Comparison of ENCODE assay signal across 27 cellular contexts in the genomic region with DNA sequence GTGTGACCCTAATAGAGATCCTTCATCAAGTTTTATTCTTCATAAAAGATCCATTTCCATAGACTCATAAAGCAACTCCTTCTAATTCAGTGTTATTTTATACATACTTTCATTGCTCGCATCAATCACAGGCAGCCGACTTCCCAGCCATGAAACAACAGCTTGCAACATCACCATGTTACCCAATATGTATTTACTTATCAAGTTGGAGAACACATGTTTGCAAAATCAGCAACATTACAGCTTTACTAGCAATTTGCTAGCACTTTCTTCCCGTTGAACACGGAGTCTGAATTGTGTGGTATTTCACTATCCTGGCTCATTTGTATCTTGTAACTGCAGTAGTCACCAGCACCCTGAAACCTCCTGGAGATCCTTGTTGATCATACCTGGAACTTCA.
DNase-seq lines count a peak whose midpoint lies in the region; ATAC-seq and TF ChIP-seq lines count a peak whose summit lies in the region.
"Had no signal": no experiment of that assay in that cellular context is flagged by ENCODE, and none has a peak within 500 bp of the region (broad histone marks: within the 10 kb centered on the region; RNA-seq: fewer than 3 reads in every experiment).

No MANE protein-coding gene starts in this region.

- no peaks in the 10 kb centered on the region for H3K79me2 ChIP-seq in MM.1S (ENCODE audit: low read length)

- H3K9me3 Mint-ChIP-seq in WTC11, result no peaks in the 10 kb centered on the region
- H3K9me3 Mint-ChIP-seq: brain; naive thymus-derived CD4-positive, alpha-beta T cell; stimulated activated naive B cell treated with anti-CD40 and anti-IgM and Interleukin-4, amounts not matched to agents 10 μg/mL and 1 μg/mL and 100 μg/mL, for 72 hours had no signal

- POLR2A ChIA-PET in WTC11 (lab: Charles Lee), result no interaction called here

- H3K27ac Mint-ChIP-seq in WTC11, result no peak overlapping the region
- H3K27ac Mint-ChIP-seq: activated CD4-positive, alpha-beta memory T cell treated with anti-CD3 and anti-CD28 coated beads, Interleukin-2, amount 10 ng/mL, durations not matched to agents 7 days and 5 days; brain; CD4-positive, CD25-positive, alpha-beta regulatory T cell; naive thymus-derived CD4-positive, alpha-beta T cell; stimulated activated naive B cell treated with anti-CD40 and anti-IgM and Interleukin-4, amounts not matched to agents 10 μg/mL and 1 μg/mL and 100 μg/mL, for 72 hours had no signal

- H2AFZ ChIP-seq in MM.1S (ENCODE audit: low read length), result no peak overlapping the region

- CTCF ChIA-PET in WTC11 (lab: Charles Lee), result interaction anchor here (2.5 kb wide), 1 partner anchor 26 kb away, joined by 7 read pairs; no protein-coding TSS in a partner anchor

- no peaks in the 10 kb centered on the region for H3K9me2 ChIP-seq in MM.1S (replicated peaks; ENCODE audit: insufficient read depth, low read length)

- H3K27me3 Mint-ChIP-seq in WTC11 (ENCODE audit: low read depth), result no peaks in the 10 kb centered on the region; the same call in 1 of the 2 replicates
- H3K27me3 Mint-ChIP-seq: activated CD4-positive, alpha-beta memory T cell treated with anti-CD3 and anti-CD28 coated beads, Interleukin-2, amount 10 ng/mL, durations not matched to agents 7 days and 5 days; CD4-positive, CD25-positive, alpha-beta regulatory T cell had no signal

- no peak overlapping the region for H3K4me3 Mint-ChIP-seq in WTC11
- H3K4me3 Mint-ChIP-seq: activated CD4-positive, alpha-beta memory T cell treated with anti-CD3 and anti-CD28 coated beads, Interleukin-2, amount 10 ng/mL, durations not matched to agents 7 days and 5 days; brain; CD4-positive, CD25-positive, alpha-beta regulatory T cell; naive thymus-derived CD4-positive, alpha-beta T cell; stimulated activated naive B cell treated with anti-CD40 and anti-IgM and Interleukin-4, amounts not matched to agents 10 μg/mL and 1 μg/mL and 100 μg/mL, for 72 hours had no signal

- H3F3A ChIP-seq in MM.1S (ENCODE audit: insufficient read depth, low read length), result no peaks in the 10 kb centered on the region

- H3K9ac ChIP-seq in adipocyte (ENCODE audit: low read length) (no peak overlapping the region), MM.1S (ENCODE audit: low read length) (no peak overlapping the region)

- DNase-seq in Ammon's horn (ENCODE audit: low spot score) (peak; percentile 29), adipocyte (ENCODE audit: low read depth) (peak; percentile 88), fibroblast of villous mesenchyme (ENCODE audit: low read depth) (peak; percentile 88), renal cortical epithelial cell (ENCODE audit: low read depth) (peak; percentile 11), WTC11 (ENCODE audit: low spot score) (no peak), NCI-H2196 (lab: John Stamatoyannopoulos, UW; ENCODE audit: unreplicated experiment) (no peak), MM.1S (no peak)
- DNase-seq in activated CD8-positive, alpha-beta memory T cell treated with anti-CD3 and anti-CD28 coated beads, Interleukin-2, amount 50 U/mL, for 48 hours, result no peak
- DNase-seq: activated CD4-positive, alpha-beta memory T cell treated with anti-CD3 and anti-CD28 coated beads, Interleukin-2, amount 10 ng/mL, durations not matched to agents 7 days and 5 days; activated gamma-delta T cell; activated T-cell treated with anti-CD3 and anti-CD28 coated beads for 4 hours; CD4-positive, CD25-positive, alpha-beta regulatory T cell; effector CD8-positive, alpha-beta T cell; glutamatergic neuron; left cardiac atrium; naive thymus-derived CD4-positive, alpha-beta T cell; NCI-H1436 treated with DMSO at 0.1 percent for 48 hours; NCI-H510A treated with DMSO at 0.1 percent for 48 hours; occipital lobe; retina; spleen; stimulated activated CD4-positive, alpha-beta T cell treated with anti-CD3 and anti-CD28 coated beads, Interleukin-2, amount 100 ng/mL, for 48 hours; stimulated activated naive B cell treated with anti-CD40 and anti-IgM and Interleukin-4, amounts not matched to agents 10 μg/mL and 1 μg/mL and 100 μg/mL, for 72 hours; uterus had no signal

- H3K36me3 Mint-ChIP-seq in WTC11, result no peaks in the 10 kb centered on the region
- H3K36me3 Mint-ChIP-seq: brain; CD4-positive, CD25-positive, alpha-beta regulatory T cell; naive thymus-derived CD4-positive, alpha-beta T cell; stimulated activated naive B cell treated with anti-CD40 and anti-IgM and Interleukin-4, amounts not matched to agents 10 μg/mL and 1 μg/mL and 100 μg/mL, for 72 hours had no signal

- TF ChIP-seq CTCF in fibroblast of villous mesenchyme (IDR thresholded peaks at IDR 0.05; ENCODE audit: insufficient read depth, low read depth, low read length), result no peak
- TF ChIP-seq CTCF in WTC11 (IDR thresholded peaks at IDR 0.05), result no peak
- no peak for TF ChIP-seq CTCF in MM.1S (IDR thresholded peaks at IDR 0.05; ENCODE audit: low read length)

- H3K9me3 ChIP-seq in adipocyte (ENCODE audit: control insufficient read depth, low read length) (no peaks in the 10 kb centered on the region), MM.1S (replicated peaks; ENCODE audit: insufficient read depth, low read length) (no peaks in the 10 kb centered on the region)
- H3K9me3 ChIP-seq: spleen, uterus had no signal

- no peak overlapping the region for H3K4me2 ChIP-seq in MM.1S (ENCODE audit: low read depth, low read length)

- H3K4me3 ChIP-seq in adipocyte (ENCODE audit: low read length), result no peak overlapping the region
- H3K4me3 ChIP-seq in fibroblast of villous mesenchyme (ENCODE audit: low read depth, low read length), result no peak overlapping the region
- no peak overlapping the region for H3K4me3 ChIP-seq in MM.1S (ENCODE audit: low read length)
- H3K4me3 ChIP-seq: spleen, uterus had no signal

- H3K4me1 Mint-ChIP-seq in WTC11, result peaks cover 13% of the 10 kb centered on the region
- H3K4me1 Mint-ChIP-seq: activated CD4-positive, alpha-beta memory T cell treated with anti-CD3 and anti-CD28 coated beads, Interleukin-2, amount 10 ng/mL, durations not matched to agents 7 days and 5 days; brain; CD4-positive, CD25-positive, alpha-beta regulatory T cell; naive thymus-derived CD4-positive, alpha-beta T cell; stimulated activated naive B cell treated with anti-CD40 and anti-IgM and Interleukin-4, amounts not matched to agents 10 μg/mL and 1 μg/mL and 100 μg/mL, for 72 hours had no signal

- no peaks in the 10 kb centered on the region for H3K27me3 ChIP-seq in adipocyte (replicated peaks; ENCODE audit: control insufficient read depth, insufficient read depth, low read length)
- H3K27me3 ChIP-seq in MM.1S (replicated peaks; ENCODE audit: insufficient read depth, low read length), result no peaks in the 10 kb centered on the region
- H3K27me3 ChIP-seq: uterus had no signal

- no peak for ATAC-seq in WTC11
- ATAC-seq: activated CD4-positive, CD25-positive, alpha-beta regulatory T cell treated with anti-CD3 and anti-CD28 coated beads, Interleukin-2, amount 50 U/mL, for 24 hours; naive thymus-derived CD4-positive, alpha-beta T cell; Panc1; stimulated activated naive B cell treated with anti-CD40 and anti-IgM and Interleukin-4, amounts not matched to agents 10 μg/mL and 1 μg/mL and 100 μg/mL, for 72 hours had no signal

- H3K27ac ChIP-seq in MM.1S (ENCODE audit: low read length), result no peak overlapping the region
- H3K27ac ChIP-seq: spleen, uterus had no signal

- H3K4me1 ChIP-seq in adipocyte (ENCODE audit: control insufficient read depth, insufficient read depth, low read length), result peaks cover 27% of the 10 kb centered on the region
- no peaks in the 10 kb centered on the region for H3K4me1 ChIP-seq in MM.1S (ENCODE audit: low read length)
- H3K4me1 ChIP-seq: spleen, uterus had no signal

- no peaks in the 10 kb centered on the region for H4K20me1 ChIP-seq in MM.1S (ENCODE audit: insufficient read depth, low read length)

- H3K36me3 ChIP-seq in adipocyte (ENCODE audit: control insufficient read depth, insufficient read depth, low read length, severe bottlenecking), result no peaks in the 10 kb centered on the region
- no peaks in the 10 kb centered on the region for H3K36me3 ChIP-seq in MM.1S (replicated peaks; ENCODE audit: insufficient read depth, low read length)
- H3K36me3 ChIP-seq: spleen, uterus had no signal

TF ChIP-seq in WTC11, 78 proteins besides CTCF, POLR2A, EP300 and RAD21 (continues in another document):
- TF ChIP-seq ZNF121 (CRISPR knock-in tag; IDR thresholded peaks at IDR 0.05), result no peak
- TF ChIP-seq ETV6 (CRISPR knock-in tag; IDR thresholded peaks at IDR 0.05), result no peak
- TF ChIP-seq, protein P1, sequence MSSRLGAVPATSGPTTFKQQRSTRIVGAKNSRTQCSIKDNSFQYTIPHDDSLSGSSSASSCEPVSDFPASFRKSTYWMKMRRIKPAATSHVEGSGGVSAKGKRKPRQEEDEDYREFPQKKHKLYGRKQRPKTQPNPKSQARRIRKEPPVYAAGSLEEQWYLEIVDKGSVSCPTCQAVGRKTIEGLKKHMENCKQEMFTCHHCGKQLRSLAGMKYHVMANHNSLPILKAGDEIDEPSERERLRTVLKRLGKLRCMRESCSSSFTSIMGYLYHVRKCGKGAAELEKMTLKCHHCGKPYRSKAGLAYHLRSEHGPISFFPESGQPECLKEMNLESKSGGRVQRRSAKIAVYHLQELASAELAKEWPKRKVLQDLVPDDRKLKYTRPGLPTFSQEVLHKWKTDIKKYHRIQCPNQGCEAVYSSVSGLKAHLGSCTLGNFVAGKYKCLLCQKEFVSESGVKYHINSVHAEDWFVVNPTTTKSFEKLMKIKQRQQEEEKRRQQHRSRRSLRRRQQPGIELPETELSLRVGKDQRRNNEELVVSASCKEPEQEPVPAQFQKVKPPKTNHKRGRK (CRISPR knock-in tag; IDR thresholded peaks at IDR 0.05; ENCODE audit: borderline replicate concordance), result no peak
- TF ChIP-seq JAZF1 (CRISPR knock-in tag; IDR thresholded peaks at IDR 0.05), result no peak
- TF ChIP-seq ZNF396 (CRISPR knock-in tag; IDR thresholded peaks at IDR 0.05; ENCODE audit: borderline replicate concordance), result no peak
- TF ChIP-seq CREB1 (CRISPR knock-in tag; IDR thresholded peaks at IDR 0.05), result no peak
- TF ChIP-seq, protein P2, sequence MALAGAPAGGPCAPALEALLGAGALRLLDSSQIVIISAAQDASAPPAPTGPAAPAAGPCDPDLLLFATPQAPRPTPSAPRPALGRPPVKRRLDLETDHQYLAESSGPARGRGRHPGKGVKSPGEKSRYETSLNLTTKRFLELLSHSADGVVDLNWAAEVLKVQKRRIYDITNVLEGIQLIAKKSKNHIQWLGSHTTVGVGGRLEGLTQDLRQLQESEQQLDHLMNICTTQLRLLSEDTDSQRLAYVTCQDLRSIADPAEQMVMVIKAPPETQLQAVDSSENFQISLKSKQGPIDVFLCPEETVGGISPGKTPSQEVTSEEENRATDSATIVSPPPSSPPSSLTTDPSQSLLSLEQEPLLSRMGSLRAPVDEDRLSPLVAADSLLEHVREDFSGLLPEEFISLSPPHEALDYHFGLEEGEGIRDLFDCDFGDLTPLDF (CRISPR knock-in tag; IDR thresholded peaks at IDR 0.05), result no peak
- no peak for TF ChIP-seq ZNF263 (CRISPR knock-in tag; IDR thresholded peaks at IDR 0.05; ENCODE audit: low read depth)
- no peak for TF ChIP-seq ELF4 (CRISPR knock-in tag; IDR thresholded peaks at IDR 0.05; ENCODE audit: low read depth)
- TF ChIP-seq ZNF423 (CRISPR knock-in tag; IDR thresholded peaks at IDR 0.05), result no peak

Comparison
In these comparisons a context has a peak if more than half of its experiments do, and no peak if none do; other contexts are left out.
1. DNase-seq: peak in Ammon's horn (single experiment), adipocyte (single experiment), fibroblast of villous mesenchyme (single experiment) and renal cortical epithelial cell (single experiment); none in activated CD8-positive, alpha-beta memory T cell treated with anti-CD3 and anti-CD28 coated beads, Interleukin-2, amount 50 U/mL, for 48 hours (single experiment), WTC11 (single experiment), NCI-H2196 (single experiment) and MM.1S (single experiment).